32 cellular contexts compared by ENCODE assay signal in the genomic region with DNA sequence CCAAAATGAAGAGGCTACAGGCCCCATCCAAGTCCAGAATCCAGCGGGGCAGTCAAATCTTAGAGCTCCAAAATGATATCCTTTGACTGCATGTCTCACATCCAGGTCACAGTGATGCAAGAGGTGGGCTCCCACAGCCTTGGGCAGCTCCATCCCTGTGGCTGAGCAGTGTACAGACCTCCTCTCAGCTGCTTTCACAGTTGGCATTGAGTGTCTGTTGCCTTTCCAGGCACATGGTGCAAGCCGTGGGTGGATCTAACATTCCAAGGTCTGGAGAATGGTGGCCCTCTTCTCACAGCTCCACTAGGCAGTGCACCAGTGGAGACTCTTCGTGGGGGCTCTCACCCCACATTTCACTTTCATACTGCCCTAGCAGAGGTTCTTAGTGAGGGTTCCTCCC.
"Had no signal": no experiment of that assay in that cellular context is flagged by ENCODE, and none has a peak within 500 bp of the region (broad histone marks: within the 10 kb centered on the region; RNA-seq: fewer than 3 reads in every experiment).

No MANE protein-coding gene starts in this region.

- H3K27me3 ChIP-seq: adrenal gland, ascending aorta, body of pancreas, brain microvascular endothelial cell, breast epithelium, cardiac muscle cell had no signal

- H3K27ac ChIP-seq: adrenal gland, ascending aorta, body of pancreas, brain microvascular endothelial cell, breast epithelium, cardiac muscle cell had no signal

- DNase-seq: activated effector memory CD4-positive, alpha-beta T cell treated with anti-CD3 and anti-CD28 coated beads, Interleukin-2, amount 50 U/mL, for 16 hours; activated effector memory CD4-positive, alpha-beta T cell treated with Interleukin-2 at 50 U/mL for 16 hours; activated gamma-delta T cell; activated gamma-delta T cell treated with Interleukin-2 at 50 U/mL for 16 hours; activated naive CD4-positive, alpha-beta T cell; activated naive CD4-positive, alpha-beta T cell treated with anti-CD3 and anti-CD28 coated beads for 36 hours; activated naive CD4-positive, alpha-beta T cell treated with anti-CD3 and anti-CD28 coated beads, Interleukin-2, amount 10 ng/mL, durations not matched to agents 7 days and 5 days; activated naive CD4-positive, alpha-beta T cell treated with anti-CD3 and anti-CD28 coated beads, Interleukin-2, amount 50 U/mL, for 16 hours; activated naive CD4-positive, alpha-beta T cell treated with Interleukin-2 at 50 U/mL for 16 hours; activated naive CD8-positive, alpha-beta T cell treated with anti-CD3 and anti-CD28 coated beads for 36 hours; activated naive CD8-positive, alpha-beta T cell treated with anti-CD3 and anti-CD28 coated beads, Interleukin-2, amount 10 ng/mL, durations not matched to agents 7 days and 5 days; activated naive CD8-positive, alpha-beta T cell treated with anti-CD3 and anti-CD28 coated beads, Interleukin-2, amount 50 U/mL, for 24 hours; activated T-cell treated with anti-CD3 and anti-CD28 coated beads for 4 hours; activated T-cell treated with anti-CD3 and anti-CD28 coated beads, Interleukin-2, amount 50 U/mL, for 1 hour; activated T-cell treated with anti-CD3 and anti-CD28 coated beads, Interleukin-2, amount 50 U/mL, for 24 hours; activated T-cell treated with anti-CD3 and anti-CD28 coated beads, Interleukin-2, amount 50 U/mL, for 4 hours; activated T-cell treated with anti-CD3 and anti-CD28 coated beads, Interleukin-2, amount 50 U/mL, for 48 hours; activated T-cell treated with anti-CD3 and anti-CD28 coated beads, Interleukin-2, amount 50 U/mL, for 72 hours; adrenal gland; amniotic stem cell; amygdala; anterior cingulate cortex; body of pancreas; brain microvascular endothelial cell; caudate nucleus; central memory CD4-positive, alpha-beta T cell; cerebellar nuclear complex had no signal

- H3K4me3 ChIP-seq: adrenal gland, ascending aorta, body of pancreas, breast epithelium, cardiac muscle cell had no signal

- ATAC-seq: activated naive CD4-positive, alpha-beta T cell treated with anti-CD3 and anti-CD28 coated beads, Interleukin-2, amount 50 U/mL, for 72 hours; activated naive CD8-positive, alpha-beta T cell treated with anti-CD3 and anti-CD28 coated beads, Interleukin-2, amount 50 U/mL, for 24 hours; activated T-cell treated with anti-CD3 and anti-CD28 coated beads, Interleukin-2, amount 50 U/mL, for 4 hours; activated T-cell treated with anti-CD3 and anti-CD28 coated beads, Interleukin-2, amount 50 U/mL, for 72 hours; activated T-helper 17 cell treated with anti-CD3 and anti-CD28 coated beads, Interleukin-2, amount 50 U/mL, for 72 hours; body of pancreas had no signal

- H3K36me3 ChIP-seq: adrenal gland, brain microvascular endothelial cell, breast epithelium had no signal

- H3K4me1 ChIP-seq: adrenal gland, body of pancreas, breast epithelium had no signal

- H3K9me3 ChIP-seq: adrenal gland, ascending aorta, body of pancreas, breast epithelium had no signal
